Comparison of ENCODE assay signal across 1 cellular context in the genomic region with DNA sequence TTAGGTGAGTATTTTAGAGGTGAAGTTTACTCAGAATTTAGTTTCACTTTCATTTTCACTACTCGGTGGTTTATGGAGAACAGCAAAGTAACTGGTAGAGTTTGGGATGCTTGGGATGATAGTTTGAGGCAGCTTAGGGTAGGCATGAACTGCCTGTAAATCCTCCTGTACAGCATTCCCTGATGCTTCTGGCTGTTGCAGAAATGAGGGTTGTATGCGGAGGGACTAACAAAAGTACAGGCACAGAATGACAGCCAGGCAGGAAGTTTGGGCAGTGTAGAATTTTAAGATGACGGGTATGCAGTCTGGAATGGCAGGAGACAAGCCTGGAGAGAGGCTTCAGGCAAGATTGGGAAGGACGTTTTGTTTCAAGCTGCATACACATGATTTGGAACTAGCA.
A peak's percentile ranks its signal among the peaks of the same experiment; 100 is the strongest.
TF ChIP-seq lines count a peak whose summit lies in the region.

No MANE protein-coding gene starts in this region.

TF ChIP-seq in HepG2, 621 proteins besides CTCF, POLR2A, EP300 and RAD21:
- TF ChIP-seq RBM22 (optimal IDR thresholded peaks at IDR 0.05; ENCODE audit: low read length) = peak; percentile 27
- no peak for TF ChIP-seq PRMT3 (CRISPR knock-in tag; IDR thresholded peaks at IDR 0.05; ENCODE audit: borderline replicate concordance, low read depth)
- no peak for TF ChIP-seq KDM3A (CRISPR knock-in tag; IDR thresholded peaks at IDR 0.05; ENCODE audit: low read depth)
- no peak for TF ChIP-seq ZFAT (CRISPR knock-in tag; conservative IDR thresholded peaks at IDR 0.05)
- no peak for TF ChIP-seq PCBP1 (IDR thresholded peaks at IDR 0.05; ENCODE audit: borderline replicate concordance, low read depth, low read length)
- no peak for TF ChIP-seq KDM1A (CRISPR knock-in tag; IDR thresholded peaks at IDR 0.05)
- TF ChIP-seq ZNF530 (CRISPR knock-in tag; IDR thresholded peaks at IDR 0.05; ENCODE audit: low read depth) = no peak
